In genomic region chr3:4978259-4978965, GRCh38 we compare ENCODE assay signal across 8 cellular contexts. TPM values are rescaled to one million over a fixed set of nuclear protein-coding genes. Genes with fewer than 3 reads are reported as not detected.
A peak's percentile ranks its signal among the peaks of the same experiment; 100 is the strongest.
DNase-seq lines count a peak whose midpoint lies in the region; ATAC-seq and TF ChIP-seq lines count a peak whose summit lies in the region.

No MANE protein-coding gene starts in this region.

- peaks cover 8% of the 10 kb centered on the region for H3K36me3 ChIP-seq in GM06990 (ENCODE audit: control insufficient read depth, insufficient read depth, low read length)
- peaks cover 21% of the 10 kb centered on the region for H3K36me3 ChIP-seq in HAP-1 (replicated peaks)
- peaks cover 14% of the 10 kb centered on the region for H3K36me3 ChIP-seq in MG63
- peaks cover 18% of the 10 kb centered on the region for H3K36me3 ChIP-seq in SU-DHL-6 (ENCODE audit: low read length)
- H3K36me3 ChIP-seq in prostate gland: no peaks in the 10 kb centered on the region
- no peaks in the 10 kb centered on the region for H3K36me3 ChIP-seq in uterus

- peak; percentile 79 for ATAC-seq in left ventricle myocardium superior

- no peaks in the 10 kb centered on the region; the same call in 1 of the 2 replicates for H3K79me2 ChIP-seq in SU-DHL-6 (ENCODE audit: insufficient read depth, low read length)

- whole genome bisulfite sequencing in prostate gland: 0% methylated on average over 44 of the region's 70 CpGs

- in situ Hi-C loops in HAP-1 (cut with MboI; ENCODE audit: low sequenced_read_pairs): loop anchor here (25.0 kb wide), 1 partner anchor 666 kb away; the partner anchor contains the start of gene SETMAR

- H3K9me3 ChIP-seq in HAP-1 (no peaks in the 10 kb centered on the region), MG63 (no peaks in the 10 kb centered on the region), SU-DHL-6 (ENCODE audit: insufficient read depth, low read length) (no peaks in the 10 kb centered on the region), prostate gland (no peaks in the 10 kb centered on the region), uterus (no peaks in the 10 kb centered on the region)

- H3K9ac ChIP-seq in SU-DHL-6 (ENCODE audit: low read length): peak overlapping the region; percentile 63

- peaks cover 23% of the 10 kb centered on the region for H3K4me1 ChIP-seq in HAP-1
- H3K4me1 ChIP-seq in prostate gland (replicated peaks): peaks cover 17% of the 10 kb centered on the region
- H3K4me1 ChIP-seq in uterus: peaks cover 0 to 7% of the 10 kb centered on the region in 2 donors

- TF ChIP-seq CTCF in GM06990 (IDR thresholded peaks at IDR 0.05; ENCODE audit: insufficient read depth, low read length, poor library complexity, severe bottlenecking) (no peak), SU-DHL-6 (IDR thresholded peaks at IDR 0.05; ENCODE audit: insufficient read depth, low read length, poor library complexity, severe bottlenecking) (no peak), prostate gland (IDR thresholded peaks at IDR 0.05) (peak in 1 of 4 experiments; percentile 7), uterus (IDR thresholded peaks at IDR 0.05) (peak in 1 of 4 experiments; percentile 6)

- no peaks in the 10 kb centered on the region for H3K27me3 ChIP-seq in GM06990 (replicated peaks; ENCODE audit: control insufficient read depth, insufficient read depth, low read length)
- H3K27me3 ChIP-seq in HAP-1 (ENCODE audit: low read depth): no peaks in the 10 kb centered on the region
- no peaks in the 10 kb centered on the region for H3K27me3 ChIP-seq in MG63
- H3K27me3 ChIP-seq in SU-DHL-6 (ENCODE audit: low read length): no peaks in the 10 kb centered on the region
- no peaks in the 10 kb centered on the region for H3K27me3 ChIP-seq in prostate gland (replicated peaks; ENCODE audit: insufficient read depth)
- no peaks in the 10 kb centered on the region for H3K27me3 ChIP-seq in uterus

- H3K4me2 ChIP-seq in SU-DHL-6 (ENCODE audit: low read depth, low read length, poor library complexity, severe bottlenecking): peak overlapping the region; percentile 64

- H3K4me3 ChIP-seq in GM06990 (replicated peaks; ENCODE audit: low read depth, low read length): peak overlapping the region; percentile 96
- peak overlapping the region; percentile 69 for H3K4me3 ChIP-seq in HAP-1
- H3K4me3 ChIP-seq in MG63: peak overlapping the region; percentile 59
- H3K4me3 ChIP-seq in SU-DHL-6 (ENCODE audit: insufficient read depth, low read length, poor library complexity, severe bottlenecking): peak overlapping the region; percentile 56
- peak overlapping the region; percentile 68 to 69 for H3K4me3 ChIP-seq in prostate gland
- peak overlapping the region; percentile 72 to 92 for H3K4me3 ChIP-seq in uterus

- 0 out of 2 replicates have a peak, but pooled peaks cover 6% of the 10 kb centered on the region for H4K20me1 ChIP-seq in SU-DHL-6 (ENCODE audit: low read depth, low read length)

- peak overlapping the region; percentile 91 for H3K27ac ChIP-seq in SU-DHL-6 (ENCODE audit: low read depth, low read length)
- peak overlapping the region; percentile 98 for H3K27ac ChIP-seq in prostate gland
- H3K27ac ChIP-seq in uterus: peak overlapping the region; percentile 96 to 99

- H2AFZ ChIP-seq in SU-DHL-6 (ENCODE audit: low read depth, low read length, severe bottlenecking): peak overlapping the region; percentile 77

- TF ChIP-seq POLR2A in prostate gland (IDR thresholded peaks at IDR 0.05): peak; percentile 45
- peak in 1 of 2 donors; percentile 55 for TF ChIP-seq POLR2A in uterus (IDR thresholded peaks at IDR 0.05)

- peaks cover 11% of the 10 kb centered on the region; the same call in 1 of the 2 replicates for H3F3A ChIP-seq in SU-DHL-6 (ENCODE audit: insufficient read depth)

- no peaks in the 10 kb centered on the region for H3K9me2 ChIP-seq in SU-DHL-6 (replicated peaks; ENCODE audit: insufficient read depth, low read length)

- intact Hi-C loops in left ventricle myocardium superior (cut with micrococcal nuclease) (loop anchor here (5.0 kb wide), 1 partner anchor 261 kb away; no protein-coding TSS in a partner anchor), prostate gland (cut with DNase I) (loop anchor here (5.0 kb wide), 2 partner anchors 151 to 256 kb away; no protein-coding TSS in a partner anchor), uterus (cut with DNase I; ENCODE audit: low total_unique reads) (no loop called here)

- DNase-seq in GM06990 (ENCODE audit: extremely low read depth, insufficient read length): peak; percentile 93
- DNase-seq in HAP-1 (ENCODE audit: low spot score in 2 of 2): peak; percentile 89 to 97
- peak; percentile 96 for DNase-seq in MG63
- DNase-seq in amygdala (lab: John Stamatoyannopoulos, UW): peak in 54 of 56 donors; percentile 45 to 94 (median 83)
- DNase-seq in left ventricle myocardium superior: peak; percentile 98
- peak; percentile 95 for DNase-seq in prostate gland (ENCODE audit: low spot score)
- DNase-seq in uterus: peak; percentile 98

RNA-seq across cellular contexts. Expression of gene BHLHE40, which starts 0.8 kb away (rescaled TPM):
- total RNA-seq in MG63 (2014; rRNA removed; shearing (Covaris generic); ENCODE audit: low replicate concordance): 2.6 TPM in 2 replicates
- total RNA-seq in left ventricle myocardium superior: 26.8 TPM
- total RNA-seq in prostate gland: 10 to 100 TPM; 32.3 to 52.0 TPM
- total RNA-seq in uterus: 10 to 100 TPM; 11.4 to 84.2 (median 28.1) TPM

Comparison
In these comparisons a context has a peak if more than half of its experiments do, and no peak if none do; other contexts are left out.
1. Peak in every context shown above with its lines: DNase-seq, ATAC-seq, H3K4me3 ChIP-seq and H3K27ac ChIP-seq.